30 cellular contexts compared by ENCODE assay signal in the genomic region with DNA sequence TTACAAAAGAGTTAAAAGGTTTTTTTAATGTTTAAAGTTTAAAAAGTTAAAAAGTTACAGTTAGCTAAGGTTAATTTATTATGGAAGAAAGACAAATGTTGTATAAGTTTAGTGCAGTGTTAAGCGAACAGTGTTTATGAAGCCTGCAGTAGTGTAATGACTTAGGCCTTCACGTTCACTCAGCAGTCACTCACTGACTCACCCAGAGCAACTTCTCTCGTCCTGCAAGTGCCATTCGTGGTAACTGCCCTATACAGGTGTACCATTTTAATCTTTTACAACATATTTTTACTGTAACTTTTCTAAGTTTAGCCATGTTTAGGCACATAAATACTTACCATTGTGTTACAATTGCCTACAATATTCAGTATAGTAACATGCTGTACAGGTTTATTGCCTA.
"Had no signal": no experiment of that assay in that cellular context is flagged by ENCODE, and none has a peak within 500 bp of the region (broad histone marks: within the 10 kb centered on the region; RNA-seq: fewer than 3 reads in every experiment).

No MANE protein-coding gene starts in this region.

- ATAC-seq: left lobe of liver; left ventricle myocardium superior; lower lobe of right lung; natural killer cell; psoas muscle; right lobe of liver; stimulated activated memory B cell treated with anti-CD40 and anti-IgM and Interleukin-4, amounts not matched to agents 10 μg/mL and 1 μg/mL and 100 μg/mL, for 72 hours; stimulated activated naive CD8-positive, alpha-beta T cell treated with anti-CD3 and anti-CD28 coated beads, Interleukin-15, amount 100 ng/mL, for 72 hours had no signal

- DNase-seq: hypothalamus; immature natural killer cell; kidney; left ventricle myocardium superior; lower lobe of right lung; mammary epithelial cell; mesenchymal stem cell; naive B cell; natural killer cell; nephron progenitor cell; occipital lobe; psoas muscle; right lobe of liver; stimulated activated CD4-positive, alpha-beta T cell treated with anti-CD3 and anti-CD28 coated beads, Interleukin-1b, Interleukin-23, amount 100 ng/mL, for 48 hours; stimulated activated CD4-positive, alpha-beta T cell treated with anti-CD3 and anti-CD28 coated beads, Interleukin-2, amount 100 ng/mL, for 48 hours; stimulated activated CD4-positive, alpha-beta T cell treated with anti-CD3 and anti-CD28 coated beads, Interleukin-4, amount 100 ng/mL, for 4 hours; stimulated activated CD8-positive, alpha-beta memory T cell treated with anti-CD3 and anti-CD28 coated beads, Interleukin-4, amount 100 ng/mL, for 48 hours; stimulated activated naive CD4-positive, alpha-beta T cell treated with Interleukin-2 at 50 U/mL for 16 hours; stimulated activated naive CD8-positive, alpha-beta T cell treated with anti-CD3 and anti-CD28 coated beads, Interleukin-15, amount 100 ng/mL, for 72 hours; substantia nigra; upper lobe of left lung had no signal

- H3K27me3 ChIP-seq: neural progenitor cell, neutrophil, right atrium auricular region, right lobe of liver, tibial nerve, upper lobe of left lung, vagina had no signal

- H3K4me3 ChIP-seq: lower lobe of right lung, neural progenitor cell, psoas muscle, right atrium auricular region, right lobe of liver, smooth muscle cell, tibial nerve, upper lobe of left lung, vagina had no signal

- H3K36me3 ChIP-seq: lower lobe of right lung, neural progenitor cell, neutrophil, right atrium auricular region, right lobe of liver, tibial nerve, upper lobe of left lung, vagina had no signal

- FAIRE-seq: islet of Langerhans, kidney had no signal
